ENCODE assay signal across 27 cellular contexts in the genomic region with DNA sequence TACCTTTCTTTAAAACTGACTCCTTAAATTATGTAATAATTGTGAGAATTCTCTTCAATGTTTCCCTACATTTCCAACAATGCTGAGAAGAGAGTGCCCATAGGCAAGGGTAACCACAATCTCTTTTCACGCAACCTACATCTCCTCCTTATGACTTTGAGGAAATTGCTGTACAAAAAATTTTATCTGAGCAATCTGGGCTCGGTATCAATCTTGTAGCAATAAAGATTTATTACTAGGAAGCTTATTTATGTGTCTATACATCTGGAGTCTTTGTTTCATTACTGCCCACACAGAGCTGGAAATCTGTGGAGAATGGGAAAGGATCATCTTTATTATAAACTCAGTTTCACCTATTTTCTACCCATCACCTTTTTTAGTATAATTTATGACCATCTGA.
A peak's percentile ranks its signal among the peaks of the same experiment; 100 is the strongest.
DNase-seq lines count a peak whose midpoint lies in the region; ATAC-seq and TF ChIP-seq lines count a peak whose summit lies in the region.
"Had no signal": no experiment of that assay in that cellular context is flagged by ENCODE, and none has a peak within 500 bp of the region (broad histone marks: within the 10 kb centered on the region; RNA-seq: fewer than 3 reads in every experiment).

No MANE protein-coding gene starts in this region.

- intact Hi-C loops in left colon (cut with DNase I, micrococcal nuclease) (no loop called here), mucosa of descending colon (cut with DNase I, micrococcal nuclease) (no loop called here)

- H3K9me3 ChIP-seq in mucosa of descending colon = no peaks in the 10 kb centered on the region
- H3K9me3 ChIP-seq: A549; BE2C; BLaER1; BLaER1 treated with 17β-estradiol and CSF1 and Interleukin-3, amounts not matched to agents 10 nM and 100 nM; Caco-2 had no signal

- DNase-seq in left colon (no peak), mucosa of descending colon (no peak), OCI-M2 (lab: John Stamatoyannopoulos, UW; ENCODE audit: unreplicated experiment) (no peak)
- DNase-seq: 8988T; ACHN; AML-193; BE2C; C1 segment of cervical spinal cord; Caco-2; Calu3; CD4-positive, alpha-beta memory T cell; CD4-positive, alpha-beta T cell; CD4-positive, CD25-positive, alpha-beta regulatory T cell; CD8-positive, alpha-beta memory T cell; CD8-positive, alpha-beta T cell; COR-L47; DMS 273 treated with DMSO at 0.1 percent for 48 hours; DMS153; DMS53; DMS79; DMS79 treated with DMSO at 0.1 percent for 48 hours; DND-41; EL had no signal

- no peaks in the 10 kb centered on the region for H3K4me1 ChIP-seq in mucosa of descending colon (ENCODE audit: low read depth)
- H3K4me1 ChIP-seq: A549; BE2C; BLaER1; BLaER1 treated with 17β-estradiol and CSF1 and Interleukin-3, amounts not matched to agents 10 nM and 100 nM; Caco-2 had no signal

- no peaks in the 10 kb centered on the region for H3K36me3 ChIP-seq in mucosa of descending colon (ENCODE audit: low read depth)
- H3K36me3 ChIP-seq: BE2C; BLaER1; BLaER1 treated with 17β-estradiol and CSF1 and Interleukin-3, amounts not matched to agents 10 nM and 100 nM had no signal

- ATAC-seq in left colon (peak; percentile 94), mucosa of descending colon (peak; percentile 85), GM19023 (IDR thresholded peaks at IDR 0.05; ENCODE audit: unreplicated experiment) (no peak)
- ATAC-seq: A549; CD8-positive, alpha-beta T cell had no signal

- no peak overlapping the region for H3K4me3 ChIP-seq in mucosa of descending colon
- H3K4me3 ChIP-seq: A549; BLaER1; BLaER1 treated with 17β-estradiol and CSF1 and Interleukin-3, amounts not matched to agents 10 nM and 100 nM had no signal

- no peak for TF ChIP-seq CTCF in mucosa of descending colon (IDR thresholded peaks at IDR 0.05)
